ENCODE assay signal across 1 cellular context in genomic region chr2:230864605-230865323, GRCh38.
TF ChIP-seq lines count a peak whose summit lies in the region.

Gene ITM2C, plus strand, starts transcription at chr2:230864942. Its CDS starts 84 bp downstream, at chr2:230865026.

TF ChIP-seq in GM12878, 131 proteins besides CTCF, POLR2A, EP300 and RAD21 (continued from another document and continues in another):
- TF ChIP-seq RELB (IDR thresholded peaks at IDR 0.05; ENCODE audit: low read depth) (no peak), NRF1 (conservative IDR thresholded peaks at IDR 0.05; ENCODE audit: low read depth, low read length) (peak; percentile 32; the same call in 1 of the 2 replicates), E2F8 (IDR thresholded peaks at IDR 0.05; ENCODE audit: low read depth, partially characterized antibody) (no peak), EGR1 (IDR thresholded peaks at IDR 0.05; ENCODE audit: borderline replicate concordance in 1 of 2, low read depth in 2 of 2, low read length in 2 of 2) (0 out of 3 replicates have a peak, but pooled peaks of 1 of the 2 experiments have one; percentile 25), ATF2 (IDR thresholded peaks at IDR 0.05; ENCODE audit: low read length) (no peak), USF2 (IDR thresholded peaks at IDR 0.05; ENCODE audit: borderline replicate concordance, low read depth, low read length) (no peak), SRF (IDR thresholded peaks at IDR 0.05; ENCODE audit: low read depth in 2 of 2, low read length in 2 of 2) (no peak), NFIC (IDR thresholded peaks at IDR 0.05; ENCODE audit: low read depth, low read length) (no peak), GATAD2B (conservative IDR thresholded peaks at IDR 0.05; ENCODE audit: low read depth) (peak; percentile 70), SMC3 (IDR thresholded peaks at IDR 0.05; ENCODE audit: borderline replicate concordance, low read length) (no peak; the same call in 1 of the 2 replicates), ZNF207 (IDR thresholded peaks at IDR 0.05; ENCODE audit: borderline replicate concordance) (no peak), TCF3 (IDR thresholded peaks at IDR 0.05; ENCODE audit: borderline replicate concordance, insufficient read depth, low read depth, low read length) (peak; percentile 80), NBN (IDR thresholded peaks at IDR 0.05) (no peak), IRF4 (IDR thresholded peaks at IDR 0.05; ENCODE audit: low read depth, low read length) (no peak), MYB (IDR thresholded peaks at IDR 0.05; ENCODE audit: borderline replicate concordance, low read depth, low read length) (no peak), NR2F1 (conservative IDR thresholded peaks at IDR 0.05) (0 out of 2 replicates have a peak, but pooled peaks have one; percentile 22), BMI1 (IDR thresholded peaks at IDR 0.05; ENCODE audit: borderline replicate concordance) (no peak), TCF7 (IDR thresholded peaks at IDR 0.05; ENCODE audit: borderline replicate concordance) (no peak), SREBF1 (IDR thresholded peaks at IDR 0.05; ENCODE audit: low read length) (no peak), ATF7 (IDR thresholded peaks at IDR 0.05; ENCODE audit: low read depth) (no peak), RUNX3 (IDR thresholded peaks at IDR 0.05; ENCODE audit: low read length) (no peak), NFYA (IDR thresholded peaks at IDR 0.05; ENCODE audit: borderline replicate concordance, low read depth, low read length) (no peak), IRF5 (IDR thresholded peaks at IDR 0.05; ENCODE audit: borderline replicate concordance) (no peak), CEBPZ (IDR thresholded peaks at IDR 0.05; ENCODE audit: low read depth, low read length) (no peak), ZNF24 (IDR thresholded peaks at IDR 0.05) (peak; percentile 96), STAT3 (IDR thresholded peaks at IDR 0.05; ENCODE audit: low read depth, low read length) (no peak), FOXM1 (IDR thresholded peaks at IDR 0.05; ENCODE audit: low read depth, low read length) (no peak), RFX5 (IDR thresholded peaks at IDR 0.05; ENCODE audit: low read depth, low read length) (no peak), SMAD5 (IDR thresholded peaks at IDR 0.05; ENCODE audit: low read depth) (no peak), LARP7 (IDR thresholded peaks at IDR 0.05) (no peak), HCFC1 (IDR thresholded peaks at IDR 0.05; ENCODE audit: low read length) (no peak), CHD2 (IDR thresholded peaks at IDR 0.05; ENCODE audit: borderline replicate concordance, low read depth, low read length) (no peak), MEF2B (IDR thresholded peaks at IDR 0.05; ENCODE audit: partially characterized antibody, poor library complexity, severe bottlenecking) (no peak), HSF1 (IDR thresholded peaks at IDR 0.05; ENCODE audit: low read depth, low read length) (no peak), BACH1 (IDR thresholded peaks at IDR 0.05; ENCODE audit: borderline replicate concordance) (no peak), MEF2A (IDR thresholded peaks at IDR 0.05; ENCODE audit: insufficient read depth, low read depth, low read length) (no peak), PRDM15 (CRISPR knock-in tag; IDR thresholded peaks at IDR 0.05) (no peak), SMARCA5 (IDR thresholded peaks at IDR 0.05) (0 out of 2 replicates have a peak, but pooled peaks have one; percentile 80), RCOR1 (conservative IDR thresholded peaks at IDR 0.05; ENCODE audit: low read depth, low read length) (no peak), MTA2 (IDR thresholded peaks at IDR 0.05; ENCODE audit: low read depth) (no peak), IKZF1 (conservative IDR thresholded peaks at IDR 0.05) (peak; percentile 57), GABPA (IDR thresholded peaks at IDR 0.05; ENCODE audit: low read depth) (no peak), ZBTB4 (CRISPR knock-in tag; IDR thresholded peaks at IDR 0.05) (no peak), HDAC6 (IDR thresholded peaks at IDR 0.05; ENCODE audit: unreplicated experiment) (no peak)
